Comparison of ENCODE assay signal across 19 cellular contexts in the genomic region with DNA sequence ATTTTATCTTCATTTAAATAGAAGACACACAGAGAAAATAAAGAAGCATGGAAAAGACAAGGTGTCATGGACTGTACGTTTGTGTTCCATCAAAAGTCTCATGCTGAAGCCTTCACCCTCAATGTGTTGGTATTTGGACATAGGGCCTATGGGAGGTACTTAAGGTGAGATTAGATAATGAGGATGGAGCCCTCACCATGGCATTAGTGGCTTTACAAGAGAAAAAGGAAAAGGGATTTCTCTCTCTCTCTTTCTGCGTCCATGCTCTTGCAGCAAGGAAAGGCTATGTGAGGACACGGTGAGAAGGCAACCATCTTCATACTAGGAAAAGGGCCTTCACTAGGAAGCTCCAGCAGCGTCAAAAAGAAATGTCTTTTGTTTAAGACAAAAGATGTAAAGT.
DNase-seq lines count a peak whose midpoint lies in the region; ATAC-seq and TF ChIP-seq lines count a peak whose summit lies in the region.
"Had no signal": no experiment of that assay in that cellular context is flagged by ENCODE, and none has a peak within 500 bp of the region (broad histone marks: within the 10 kb centered on the region; RNA-seq: fewer than 3 reads in every experiment).

No MANE protein-coding gene starts in this region.

- TF ChIP-seq CTCF in SU-DHL-6 (IDR thresholded peaks at IDR 0.05; ENCODE audit: insufficient read depth, low read length, poor library complexity, severe bottlenecking) (no peak), neural progenitor cell (IDR thresholded peaks at IDR 0.05) (no peak), Caco-2 (IDR thresholded peaks at IDR 0.05; ENCODE audit: insufficient read depth in 1 of 2, low read depth in 1 of 2, low read length in 1 of 2, severe bottlenecking in 1 of 2, unreplicated experiment in 1 of 2) (no peak)
- no peak for TF ChIP-seq CTCF in activated CD8-positive, alpha-beta T cell treated with anti-CD3 and anti-CD28 coated beads for 36 hours (IDR thresholded peaks at IDR 0.05)

- H3K36me3 Mint-ChIP-seq in neural progenitor cell (no peaks in the 10 kb centered on the region), Caco-2 (ENCODE audit: insufficient read depth, unreplicated experiment) (no peaks in the 10 kb centered on the region)
- no peaks in the 10 kb centered on the region for H3K36me3 Mint-ChIP-seq in activated CD8-positive, alpha-beta T cell treated with anti-CD3 and anti-CD28 coated beads for 36 hours (ENCODE audit: low read depth)
- H3K36me3 Mint-ChIP-seq: CD4-positive, CD25-positive, alpha-beta regulatory T cell had no signal

- H3K4me3 Mint-ChIP-seq in neural progenitor cell (no peak overlapping the region), Caco-2 (ENCODE audit: unreplicated experiment) (no peak overlapping the region)
- H3K4me3 Mint-ChIP-seq in activated CD8-positive, alpha-beta T cell treated with anti-CD3 and anti-CD28 coated beads for 36 hours = no peak overlapping the region
- H3K4me3 Mint-ChIP-seq: CD4-positive, CD25-positive, alpha-beta regulatory T cell had no signal

- H3K27ac ChIP-seq in SU-DHL-6 (ENCODE audit: low read depth, low read length) (no peak overlapping the region), iPS DF 6.9 (ENCODE audit: low read length) (no peak overlapping the region), neural progenitor cell (no peak overlapping the region)
- H3K27ac ChIP-seq: SK-N-MC had no signal

- H3K9ac ChIP-seq in SU-DHL-6 (ENCODE audit: low read length) = no peak overlapping the region
- no peak overlapping the region for H3K9ac ChIP-seq in neural progenitor cell

- H3K79me2 ChIP-seq in SU-DHL-6 (ENCODE audit: insufficient read depth, low read length) (no peaks in the 10 kb centered on the region), neural progenitor cell (ENCODE audit: low read depth) (peaks cover 70% of the 10 kb centered on the region)

- H3K4me1 Mint-ChIP-seq in neural progenitor cell = peaks cover 7% of the 10 kb centered on the region
- no peaks in the 10 kb centered on the region for H3K4me1 Mint-ChIP-seq in activated CD8-positive, alpha-beta T cell treated with anti-CD3 and anti-CD28 coated beads for 36 hours (ENCODE audit: low read depth)
- no peaks in the 10 kb centered on the region for H3K4me1 Mint-ChIP-seq in Caco-2 (ENCODE audit: low read depth, unreplicated experiment)
- H3K4me1 Mint-ChIP-seq: CD4-positive, CD25-positive, alpha-beta regulatory T cell had no signal

- H3F3A ChIP-seq in SU-DHL-6 (ENCODE audit: insufficient read depth) (no peaks in the 10 kb centered on the region), neural progenitor cell (ENCODE audit: low read depth) (peaks cover 20% of the 10 kb centered on the region)

- intact Hi-C loops in activated CD8-positive, alpha-beta T cell treated with anti-CD3 and anti-CD28 coated beads for 36 hours (cut with micrococcal nuclease) = no loop called here
- intact Hi-C loops in Caco-2 (cut with micrococcal nuclease; ENCODE audit: unreplicated experiment) = no loop called here

- CTCF ChIA-PET in activated CD8-positive, alpha-beta T cell treated with anti-CD3 and anti-CD28 coated beads for 36 hours (lab: Charles Lee) = no interaction called here
- CTCF ChIA-PET in Caco-2 (lab: Charles Lee) = no interaction called here

- H3K27me3 ChIP-seq in H7 (ENCODE audit: control insufficient read depth, insufficient read depth, low read length) (no peaks in the 10 kb centered on the region), SU-DHL-6 (ENCODE audit: low read length) (no peaks in the 10 kb centered on the region), iPS DF 6.9 (ENCODE audit: control insufficient read depth, insufficient read depth, low read length) (no peaks in the 10 kb centered on the region), neural progenitor cell (no peaks in the 10 kb centered on the region), Caco-2 (replicated peaks; ENCODE audit: control insufficient read depth, insufficient read depth, low read length) (no peaks in the 10 kb centered on the region)
- H3K27me3 ChIP-seq: BE2C had no signal

- no TSS peak for BruUV-seq in Caco-2 (replicated peaks; lab: Mats Ljungman, UMichigan)

- H3K27ac Mint-ChIP-seq in neural progenitor cell (no peak overlapping the region), Caco-2 (ENCODE audit: unreplicated experiment) (no peak overlapping the region)
- no peak overlapping the region for H3K27ac Mint-ChIP-seq in activated CD8-positive, alpha-beta T cell treated with anti-CD3 and anti-CD28 coated beads for 36 hours
- H3K27ac Mint-ChIP-seq: CD4-positive, CD25-positive, alpha-beta regulatory T cell had no signal

- H3K4me2 ChIP-seq in SU-DHL-6 (ENCODE audit: low read depth, low read length, poor library complexity, severe bottlenecking) = no peak overlapping the region
- H3K4me2 ChIP-seq in neural progenitor cell = peak overlapping the region; percentile 31

- ATAC-seq in activated CD8-positive, alpha-beta T cell treated with anti-CD3 and anti-CD28 coated beads for 36 hours = no peak
- ATAC-seq in HG02678 (IDR thresholded peaks at IDR 0.05; ENCODE audit: unreplicated experiment) (no peak), GM19467 (IDR thresholded peaks at IDR 0.05; ENCODE audit: unreplicated experiment) (no peak)

- H4K20me1 ChIP-seq in SU-DHL-6 (ENCODE audit: low read depth, low read length) (no peaks in the 10 kb centered on the region), neural progenitor cell (ENCODE audit: low read depth) (no peaks in the 10 kb centered on the region)

- DNase-seq in H7 = no peak
- no peak for DNase-seq in iPS DF 6.9 (ENCODE audit: low read depth, low spot score)
- DNase-seq in neural progenitor cell (ENCODE audit: low spot score) = peak; percentile 20
- no peak for DNase-seq in activated CD8-positive, alpha-beta T cell treated with anti-CD3 and anti-CD28 coated beads for 36 hours
- no peak for DNase-seq in Caco-2
- DNase-seq: BE2C; CD4-positive, CD25-positive, alpha-beta regulatory T cell; HCEC 1CT; NCI-H1105 treated with DMSO at 0.1 percent for 48 hours; NCI-H1694; NCI-H2081 treated with DMSO at 0.1 percent for 48 hours; NCI-H510A; NCI-H748 treated with DMSO at 0.1 percent for 48 hours; OCI-M1; SHP77 had no signal

- H3K4me3 ChIP-seq in H7 (ENCODE audit: insufficient read depth, low read depth, low read length) (peak overlapping the region; percentile 49), SU-DHL-6 (ENCODE audit: insufficient read depth, low read length, poor library complexity, severe bottlenecking) (no peak overlapping the region), iPS DF 6.9 (ENCODE audit: low read length) (peak overlapping the region; percentile 23; the same call in 1 of the 2 replicates), neural progenitor cell (no peak overlapping the region), Caco-2 (ENCODE audit: low read depth, low read length) (no peak overlapping the region)
- H3K4me3 ChIP-seq: SK-N-MC had no signal

- H3K9me3 ChIP-seq in SU-DHL-6 (ENCODE audit: insufficient read depth, low read length) (no peaks in the 10 kb centered on the region), iPS DF 6.9 (ENCODE audit: control insufficient read depth, insufficient read depth, low read length) (no peaks in the 10 kb centered on the region), neural progenitor cell (ENCODE audit: low read depth) (no peaks in the 10 kb centered on the region), Caco-2 (no peaks in the 10 kb centered on the region)
- H3K9me3 ChIP-seq: BE2C had no signal

- no peaks in the 10 kb centered on the region for H3K27me3 Mint-ChIP-seq in neural progenitor cell (ENCODE audit: insufficient read depth, low read depth)
- no peaks in the 10 kb centered on the region for H3K27me3 Mint-ChIP-seq in activated CD8-positive, alpha-beta T cell treated with anti-CD3 and anti-CD28 coated beads for 36 hours
- peaks cover 2% of the 10 kb centered on the region for H3K27me3 Mint-ChIP-seq in Caco-2 (ENCODE audit: insufficient read depth, unreplicated experiment)
- H3K27me3 Mint-ChIP-seq: CD4-positive, CD25-positive, alpha-beta regulatory T cell had no signal

- no peaks in the 10 kb centered on the region for H3K9me3 Mint-ChIP-seq in neural progenitor cell
- peaks cover 13% of the 10 kb centered on the region for H3K9me3 Mint-ChIP-seq in activated CD8-positive, alpha-beta T cell treated with anti-CD3 and anti-CD28 coated beads for 36 hours
- H3K9me3 Mint-ChIP-seq in Caco-2 (ENCODE audit: unreplicated experiment) = no peaks in the 10 kb centered on the region

- no peaks in the 10 kb centered on the region for H3K9me2 ChIP-seq in SU-DHL-6 (replicated peaks; ENCODE audit: insufficient read depth, low read length)

- peaks cover 23% of the 10 kb centered on the region for H3K36me3 ChIP-seq in H7 (replicated peaks; ENCODE audit: control insufficient read depth, insufficient read depth, low read length)
- H3K36me3 ChIP-seq in SU-DHL-6 (ENCODE audit: low read length) = 0 out of 2 replicates have a peak, but pooled peaks cover 2% of the 10 kb centered on the region
- H3K36me3 ChIP-seq in iPS DF 6.9 (ENCODE audit: control insufficient read depth, insufficient read depth, low read length) = no peaks in the 10 kb centered on the region; the same call in 1 of the 2 replicates
- no peaks in the 10 kb centered on the region for H3K36me3 ChIP-seq in neural progenitor cell
- H3K36me3 ChIP-seq in Caco-2 (ENCODE audit: control insufficient read depth, insufficient read depth, low read length) = no peaks in the 10 kb centered on the region
- H3K36me3 ChIP-seq: BE2C had no signal

- WGBS in iPS DF 6.9 (ENCODE audit: insufficient coverage, insufficient read length) = no CpG with 5 or more reads among the region's 4 CpGs

- peak overlapping the region; percentile 16 for H2AFZ ChIP-seq in SU-DHL-6 (ENCODE audit: low read depth, low read length, severe bottlenecking)
- H2AFZ ChIP-seq in neural progenitor cell (replicated peaks) = peak overlapping the region; percentile 80

- H3K4me1 ChIP-seq in iPS DF 6.9 (ENCODE audit: control insufficient read depth, insufficient read depth, low read length) (no peaks in the 10 kb centered on the region; the same call in 1 of the 2 replicates), neural progenitor cell (peaks cover 32% of the 10 kb centered on the region), Caco-2 (no peaks in the 10 kb centered on the region)
- H3K4me1 ChIP-seq: BE2C had no signal

- POLR2A ChIA-PET in activated CD8-positive, alpha-beta T cell treated with anti-CD3 and anti-CD28 coated beads for 36 hours (lab: Charles Lee) = interaction anchor here (0.6 kb wide), 1 partner anchor 46 kb away, joined by 3 read pairs; no protein-coding TSS in a partner anchor
- POLR2A ChIA-PET in Caco-2 (lab: Charles Lee) = no interaction called here

Comparison
In these comparisons a context has a peak if more than half of its experiments do, and no peak if none do; other contexts are left out.
1. H3K4me3 ChIP-seq: peak in H7 (single experiment) and iPS DF 6.9 (single experiment); none in SU-DHL-6 (single experiment), neural progenitor cell (single experiment) and Caco-2 (single experiment).